Comparison of ENCODE assay signal across 8 cellular contexts in the genomic region with DNA sequence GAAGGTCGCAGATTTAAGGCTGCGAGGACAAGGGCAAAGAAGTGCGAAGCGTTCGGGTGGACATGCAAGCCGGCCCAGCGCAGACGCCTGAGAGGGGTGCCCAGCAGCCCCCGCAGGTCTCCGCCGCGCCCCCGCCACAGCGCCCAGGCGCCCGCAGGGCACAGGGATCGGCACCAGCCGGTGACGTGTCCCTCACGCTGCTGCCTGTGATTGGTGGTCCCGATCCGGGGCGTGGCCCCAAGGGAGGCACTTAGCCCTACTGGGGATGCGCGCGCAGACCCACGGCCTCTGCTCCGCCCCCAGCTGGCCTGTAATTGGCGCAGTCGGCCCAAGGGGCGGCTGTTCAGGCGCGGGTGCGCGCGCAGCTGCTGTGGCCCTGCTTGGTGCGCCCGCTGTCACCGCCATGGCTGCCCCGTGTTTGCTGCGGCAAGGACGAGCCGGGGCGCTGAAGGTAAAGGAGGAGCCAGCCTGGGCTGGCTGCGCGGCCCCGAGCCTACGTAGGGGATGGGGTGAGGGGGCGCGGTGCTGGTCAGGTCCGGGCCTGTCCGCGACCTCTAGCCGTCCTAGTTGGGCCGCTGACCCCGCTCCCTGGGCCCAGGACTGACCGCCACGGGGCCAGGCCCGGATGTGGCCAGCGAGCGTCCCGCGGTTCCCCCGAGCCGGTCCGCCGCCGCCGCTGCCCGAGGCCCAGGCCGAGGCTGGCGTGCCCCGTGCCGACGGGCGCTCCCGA. TPM values are rescaled to one million over a fixed set of nuclear protein-coding genes. Genes with fewer than 3 reads are reported as not detected.
A peak's percentile ranks its signal among the peaks of the same experiment; 100 is the strongest.
DNase-seq lines count a peak whose midpoint lies in the region; ATAC-seq and TF ChIP-seq lines count a peak whose summit lies in the region.

A gene (plus strand): TSS at position 379 of the 730 bp plus-strand sequence. CDS start 25 bp downstream, at position 404.

- DNase-seq in AML-193 (lab: John Stamatoyannopoulos, UW), result peak; percentile 93 to 95
- peak; percentile 96 for DNase-seq in NCI-H510A treated with DMSO at 0.1 percent for 48 hours (lab: John Stamatoyannopoulos, UW)
- peak; percentile 100 for DNase-seq in activated CD4-positive, alpha-beta T cell treated with anti-CD3 and anti-CD28 coated beads for 24 hours (ENCODE audit: low read depth in 2 of 2)
- DNase-seq in chondrocyte (ENCODE audit: low spot score), result peak; percentile 98
- peak; percentile 85 for DNase-seq in kidney epithelial cell (ENCODE audit: low read depth)
- DNase-seq in stimulated activated CD4-positive, alpha-beta T cell treated with anti-CD3 and anti-CD28 coated beads, Interleukin-15, amount 100 ng/mL, for 48 hours (ENCODE audit: low read depth in 2 of 2), result peak; percentile 100

- no peaks in the 10 kb centered on the region for H3K36me3 ChIP-seq in kidney epithelial cell (ENCODE audit: control insufficient read depth, insufficient read depth, low read length)

- peak within 1 kb of the TSS; percentile 99 for H3K27ac Mint-ChIP-seq in chondrocyte (ENCODE audit: unreplicated experiment)

- H3K4me3 ChIP-seq in kidney epithelial cell (ENCODE audit: low read depth, low read length), result peak within 1 kb of the TSS; percentile 95

- peaks cover 13% of the 10 kb centered on the region for H3K4me1 Mint-ChIP-seq in chondrocyte (ENCODE audit: low read depth)

- TF ChIP-seq CTCF in chondrocyte (IDR thresholded peaks at IDR 0.05) (no peak), kidney epithelial cell (IDR thresholded peaks at IDR 0.05; ENCODE audit: insufficient read depth, low read length, poor library complexity, severe bottlenecking) (no peak)

- peaks cover 7% of the 10 kb centered on the region for H3K36me3 Mint-ChIP-seq in chondrocyte (ENCODE audit: low read depth)

- peak; percentile 94 for TF ChIP-seq POLR2A in GM19193 (IDR thresholded peaks at IDR 0.05; ENCODE audit: extremely low read depth, insufficient read depth, insufficient read length)

- H3K27me3 ChIP-seq in kidney epithelial cell (ENCODE audit: control insufficient read depth, insufficient read depth, low read length), result no peaks in the 10 kb centered on the region

- peak; percentile 87 for ATAC-seq in HG03439 (IDR thresholded peaks at IDR 0.05; ENCODE audit: unreplicated experiment)

- H3K27me3 Mint-ChIP-seq in chondrocyte (ENCODE audit: low read depth), result no peaks in the 10 kb centered on the region

- peak within 1 kb of the TSS; percentile 81 for H3K4me3 Mint-ChIP-seq in chondrocyte (ENCODE audit: unreplicated experiment)

- no peaks in the 10 kb centered on the region for H3K9me3 Mint-ChIP-seq in chondrocyte (ENCODE audit: low read depth)

RNA-seq across cellular contexts. Expression of the gene that starts here (rescaled TPM):
- 41.7 to 50.6 TPM (median 42.9 TPM) in 3 replicates for total RNA-seq in chondrocyte
- 31.6 and 32.8 TPM in 2 replicates for total RNA-seq in kidney epithelial cell

Comparison
In these comparisons a context has a peak if more than half of its experiments do, and no peak if none do; other contexts are left out.
1. Peak in every context shown above with its lines: DNase-seq, ATAC-seq and H3K4me3 ChIP-seq.